In genomic region chr5:83577036-83577636, GRCh38 we compare ENCODE assay signal across 1 cellular context.
TF ChIP-seq lines count a peak whose summit lies in the region.

No MANE protein-coding gene starts in this region.

TF ChIP-seq in HepG2, 621 proteins besides CTCF, POLR2A, EP300 and RAD21 (continued from another document):
- peak; percentile 92 for TF ChIP-seq ARID5B (CRISPR knock-in tag; IDR thresholded peaks at IDR 0.05)
- TF ChIP-seq RNF219 (CRISPR knock-in tag; IDR thresholded peaks at IDR 0.05): 0 out of 2 replicates have a peak, but pooled peaks have one; percentile 35
- TF ChIP-seq PATZ1 (CRISPR knock-in tag; IDR thresholded peaks at IDR 0.05): peak; percentile 99
- TF ChIP-seq YEATS4 (CRISPR knock-in tag; IDR thresholded peaks at IDR 0.05; ENCODE audit: borderline replicate concordance): no peak
- no peak for TF ChIP-seq ZSCAN22 (CRISPR knock-in tag; IDR thresholded peaks at IDR 0.05)
- peak; percentile 69 for TF ChIP-seq RARA (CRISPR knock-in tag; IDR thresholded peaks at IDR 0.05)
- peak; percentile 72; the same call in 1 of the 2 replicates for TF ChIP-seq SOX5 (CRISPR knock-in tag; IDR thresholded peaks at IDR 0.05; ENCODE audit: borderline replicate concordance)
- 0 out of 2 replicates have a peak, but pooled peaks have one; percentile 7 for TF ChIP-seq BHLHE40 (IDR thresholded peaks at IDR 0.05; ENCODE audit: low read length)
- 0 out of 2 replicates have a peak, but pooled peaks have one; percentile 20 for TF ChIP-seq ZNF335 (CRISPR knock-in tag; IDR thresholded peaks at IDR 0.05)
- no peak for TF ChIP-seq RBAK (CRISPR knock-in tag; IDR thresholded peaks at IDR 0.05)
- TF ChIP-seq HMG20A (CRISPR knock-in tag; IDR thresholded peaks at IDR 0.05; ENCODE audit: borderline replicate concordance): peak; percentile 99
- no peak for TF ChIP-seq SOX6 (IDR thresholded peaks at IDR 0.05)
- peak; percentile 80 for TF ChIP-seq SOX6 (CRISPR knock-in tag; IDR thresholded peaks at IDR 0.05)
- peak; percentile 47; the same call in 1 of the 2 replicates for TF ChIP-seq TFE3 (CRISPR knock-in tag; IDR thresholded peaks at IDR 0.05)
- TF ChIP-seq ZNF816 (CRISPR knock-in tag; IDR thresholded peaks at IDR 0.05; ENCODE audit: borderline replicate concordance): peak; percentile 28; the same call in 1 of the 2 replicates
- TF ChIP-seq GATAD2A (CRISPR knock-in tag; IDR thresholded peaks at IDR 0.05): peak; percentile 81
- peak; percentile 97 for TF ChIP-seq MIXL1 (CRISPR knock-in tag; IDR thresholded peaks at IDR 0.05)
- 0 out of 2 replicates have a peak, but pooled peaks have one; percentile 5 for TF ChIP-seq HNF4A (CRISPR knock-in tag; IDR thresholded peaks at IDR 0.05)
- no peak for TF ChIP-seq ZFP91 (CRISPR knock-in tag; IDR thresholded peaks at IDR 0.05; ENCODE audit: borderline replicate concordance)
- no peak for TF ChIP-seq FOXA1 (IDR thresholded peaks at IDR 0.05)
- TF ChIP-seq FOXA1 (CRISPR knock-in tag; IDR thresholded peaks at IDR 0.05): peak; percentile 82
